ENCODE assay signal across 8 cellular contexts in genomic region chr11:67436459-67437081, GRCh38. TPM values are rescaled to one million over a fixed set of nuclear protein-coding genes. Genes with fewer than 3 reads are reported as not detected.
DNase-seq lines count a peak whose midpoint lies in the region; ATAC-seq and TF ChIP-seq lines count a peak whose summit lies in the region.

No MANE protein-coding gene starts in this region.

- no peaks in the 10 kb centered on the region for H3K4me1 Mint-ChIP-seq in Caco-2 (ENCODE audit: low read depth, unreplicated experiment)

- H3K27ac ChIP-seq in gastroesophageal sphincter, result peak overlapping the region in 3 of 4 donors; percentile 31 to 65 (median 45)

- no peaks in the 10 kb centered on the region for H3K27me3 Mint-ChIP-seq in Caco-2 (ENCODE audit: insufficient read depth, unreplicated experiment)

- WGBS in gastroesophageal sphincter (ENCODE audit: low coverage in 1 of 2), 2 donors, result 20 to 32% methylated on average over 1 to 5 of the region's 6 CpGs

- peak overlapping the region; percentile 45 for H3K27ac Mint-ChIP-seq in Caco-2 (ENCODE audit: unreplicated experiment)

- H3K4me3 Mint-ChIP-seq in Caco-2 (ENCODE audit: unreplicated experiment), result no peak overlapping the region

- no peak for TF ChIP-seq CTCF in Caco-2 (IDR thresholded peaks at IDR 0.05; ENCODE audit: insufficient read depth in 1 of 2, low read depth in 1 of 2, low read length in 1 of 2, severe bottlenecking in 1 of 2, unreplicated experiment in 1 of 2)
- TF ChIP-seq CTCF in gastroesophageal sphincter (IDR thresholded peaks at IDR 0.05), result no peak

- H3K36me3 ChIP-seq in Caco-2 (ENCODE audit: control insufficient read depth, insufficient read depth, low read length) (peaks cover 24% of the 10 kb centered on the region), gastroesophageal sphincter (peaks cover 0 to 93% of the 10 kb centered on the region in 2 donors)

- POLR2A ChIA-PET in Caco-2 (lab: Charles Lee), result interaction anchor here (1.0 to 1.2 kb wide), 2 partner anchors 29 to 36 kb away, joined by 3 to 11 read pairs; no protein-coding TSS in a partner anchor

- H3K9me3 Mint-ChIP-seq in Caco-2 (ENCODE audit: unreplicated experiment), result no peaks in the 10 kb centered on the region

- peaks cover 83% of the 10 kb centered on the region for H3K36me3 Mint-ChIP-seq in Caco-2 (ENCODE audit: insufficient read depth, unreplicated experiment)

- DNase-seq in Caco-2, result peak in 1 of 2 experiments; percentile 55
- DNase-seq in activated CD4-positive, CD25-positive, alpha-beta regulatory T cell treated with anti-CD3 and anti-CD28 coated beads, Interleukin-2, amount 50 U/mL, for 72 hours, result peak; percentile 66
- peak; percentile 87 for DNase-seq in stimulated activated CD8-positive, alpha-beta memory T cell treated with anti-CD3 and anti-CD28 coated beads, Interleukin-4, amount 100 ng/mL, for 48 hours
- no peak for DNase-seq in NCI-H2029 (lab: John Stamatoyannopoulos, UW)
- DNase-seq in glomerular visceral epithelial cell (ENCODE audit: extremely low spot score), result no peak

- H3K27me3 ChIP-seq in Caco-2 (replicated peaks; ENCODE audit: control insufficient read depth, insufficient read depth, low read length) (no peaks in the 10 kb centered on the region), gastroesophageal sphincter (no peaks in the 10 kb centered on the region)

- intact Hi-C loops in Caco-2 (cut with micrococcal nuclease; ENCODE audit: unreplicated experiment), result no loop called here

- BruUV-seq in Caco-2 (replicated peaks; lab: Mats Ljungman, UMichigan), result no TSS peak

- H3K4me1 ChIP-seq in Caco-2 (no peaks in the 10 kb centered on the region), gastroesophageal sphincter (peaks cover 0 to 60% (median 5%) of the 10 kb centered on the region in 3 donors)

- CTCF ChIA-PET in Caco-2 (lab: Charles Lee), result no interaction called here

- TF ChIP-seq EP300 in gastroesophageal sphincter (IDR thresholded peaks at IDR 0.05), result no peak

- H3K9me3 ChIP-seq in Caco-2, result no peaks in the 10 kb centered on the region
- no peaks in the 10 kb centered on the region for H3K9me3 ChIP-seq in gastroesophageal sphincter

- peak; percentile 38 for ATAC-seq in HG02588 (IDR thresholded peaks at IDR 0.05; ENCODE audit: unreplicated experiment)
- ATAC-seq in gastroesophageal sphincter, result no peak
- no peak for ATAC-seq in HG03565 (IDR thresholded peaks at IDR 0.05; ENCODE audit: unreplicated experiment)

- H3K4me3 ChIP-seq in Caco-2 (ENCODE audit: low read depth, low read length), result no peak overlapping the region
- peak overlapping the region in 1 of 2 donors; percentile 27 for H3K4me3 ChIP-seq in gastroesophageal sphincter

- no peak for TF ChIP-seq POLR2A in gastroesophageal sphincter (IDR thresholded peaks at IDR 0.05)

RNA-seq across cellular contexts. Expression of gene PTPRCAP, which starts 0.9 kb away (rescaled TPM):
- total RNA-seq in Caco-2 (2022), result 0.27 TPM in 1 of 2 replicates, not detected in the other
- total RNA-seq in gastroesophageal sphincter, result 1 to 10 TPM; 3.5 to 6.4 (median 4.2) TPM

RNA-seq across cellular contexts. Expression of gene CORO1B, which starts 6.7 kb away (rescaled TPM):
- total RNA-seq in Caco-2 (2022) (172 and 176 TPM in 2 replicates), gastroesophageal sphincter (10 to 100 TPM; 48.3 to 82.4 (median 67.6) TPM)

RNA-seq across cellular contexts. Expression of gene RPS6KB2, which starts 8.3 kb away (rescaled TPM):
- total RNA-seq in Caco-2 (2022) (109 and 116 TPM in 2 replicates), gastroesophageal sphincter (10 to 100 TPM; 35.8 to 49.7 (median 45.6) TPM)

RNA-seq across cellular contexts. Expression of gene GPR152, which starts 16.0 kb away (rescaled TPM):
- total RNA-seq in Caco-2 (2022), result not detected in 2 replicates
- not detected for total RNA-seq in gastroesophageal sphincter

RNA-seq across cellular contexts. Expression of gene CABP4, which starts 18.6 kb away (rescaled TPM):
- total RNA-seq in Caco-2 (2022) (not detected in 2 replicates), gastroesophageal sphincter (1 to 10 TPM in 1 of 4 donors, under 1 TPM in 3; 0.13 to 2.4 (median 0.77) TPM)

Comparison
In these comparisons a context has a peak if more than half of its experiments do, and no peak if none do; other contexts are left out.
1. DNase-seq: peak in activated CD4-positive, CD25-positive, alpha-beta regulatory T cell treated with anti-CD3 and anti-CD28 coated beads, Interleukin-2, amount 50 U/mL, for 72 hours (single experiment) and stimulated activated CD8-positive, alpha-beta memory T cell treated with anti-CD3 and anti-CD28 coated beads, Interleukin-4, amount 100 ng/mL, for 48 hours (single experiment); none in NCI-H2029 (single experiment) and glomerular visceral epithelial cell (single experiment).